In the genomic region with DNA sequence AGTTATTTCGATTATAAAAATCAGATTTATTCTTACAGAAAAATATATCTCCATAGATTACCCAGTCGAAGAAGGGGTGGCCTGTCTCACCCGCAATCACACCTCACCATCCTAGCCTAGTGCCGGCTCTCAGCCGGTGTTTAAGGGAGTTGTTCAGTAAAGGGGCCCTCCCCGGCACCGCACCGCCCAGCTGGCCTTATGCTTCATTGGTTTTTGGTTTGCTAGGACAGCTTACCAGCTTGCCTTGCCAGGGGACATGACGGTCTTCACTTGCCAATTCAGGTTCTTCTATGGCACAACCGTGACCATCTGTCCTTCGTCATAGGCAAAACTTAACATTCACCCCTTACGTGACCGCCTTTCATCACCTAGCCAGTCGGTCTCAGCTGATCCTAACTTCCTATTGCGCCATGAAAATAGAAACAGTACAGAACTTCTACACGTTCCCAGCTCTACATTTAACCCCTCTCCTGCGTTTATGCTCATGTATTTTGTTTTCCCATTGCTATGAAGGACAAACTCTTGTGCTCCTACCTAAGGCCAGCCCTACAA, we compare ENCODE assay signal across 29 cellular contexts. TPM values are rescaled to one million over a fixed set of nuclear protein-coding genes. Genes with fewer than 3 reads are reported as not detected.
"Had no signal": no experiment of that assay in that cellular context is flagged by ENCODE, and none has a peak within 500 bp of the region (broad histone marks: within the 10 kb centered on the region; RNA-seq: fewer than 3 reads in every experiment).

No MANE protein-coding gene starts in this region.

- H3K36me3 ChIP-seq: gastrocnemius medialis, ovary, stomach, thyroid gland, upper lobe of right lung had no signal

- H3K4me3 ChIP-seq: gastrocnemius medialis, ovary, smooth muscle cell, stomach, thyroid gland, upper lobe of right lung had no signal

- H3K9me3 Mint-ChIP-seq: activated B cell treated with CpG ODN at 0.5 μM for 24 hours; activated CD8-positive, alpha-beta T cell treated with anti-CD3 and anti-CD28 coated beads for 36 hours; activated naive CD4-positive, alpha-beta T cell treated with anti-CD3 and anti-CD28 coated beads, Interleukin-2, amount 50 U/mL, for 72 hours; activated T-cell treated with anti-CD3 and anti-CD28 coated beads, Interleukin-2, amount 50 U/mL, for 4 hours; activated T-helper 2 cell treated with anti-CD3 and anti-CD28 coated beads, Interferon-gamma antibody, Interleukin-2, Interleukin-4, amounts not matched to agents 10 μg/mL and 5 μg/mL and 100 μg/mL, durations not matched to agents 14 hours and 24 hours and 36 hours; nephron; stimulated activated naive B cell treated with anti-CD40 and anti-IgM and Interleukin-4, amounts not matched to agents 10 μg/mL and 1 μg/mL and 100 μg/mL, for 72 hours; T-helper 1 cell treated with Interleukin-12 subunit alpha and Interleukin-12 subunit beta and Interleukin-4 antibody, amounts not matched to agents 30 μg/mL and 1 μg/mL, for 36 hours had no signal

- H3K4me1 ChIP-seq: gastrocnemius medialis, thyroid gland, upper lobe of right lung had no signal

- DNase-seq: activated B cell treated with CpG ODN at 0.5 μM for 24 hours; activated CD4-positive, alpha-beta T cell treated with anti-CD3 and anti-CD28 coated beads, Interleukin-2, amount 50 U/mL, for 1 hour; activated CD8-positive, alpha-beta T cell treated with anti-CD3 and anti-CD28 coated beads for 36 hours; activated T-cell treated with anti-CD3 and anti-CD28 coated beads, Interleukin-2, amount 50 U/mL, for 4 hours; dermis blood vessel endothelial cell; effector CD8-positive, alpha-beta T cell; gastrocnemius medialis; glutamatergic neuron; islet precursor cell; mammary epithelial cell; ovary; stimulated activated CD4-positive, alpha-beta T cell treated with anti-CD3 and anti-CD28 coated beads, Interleukin-1b, Interleukin-23, amount 100 ng/mL, for 48 hours; stimulated activated naive B cell treated with anti-CD40 and anti-IgM and Interleukin-4, amounts not matched to agents 10 μg/mL and 1 μg/mL and 100 μg/mL, for 72 hours; stomach; T-helper 9 cell; thyroid gland; upper lobe of right lung had no signal

- H3K4me3 Mint-ChIP-seq: activated B cell treated with CpG ODN at 0.5 μM for 24 hours; activated CD8-positive, alpha-beta T cell treated with anti-CD3 and anti-CD28 coated beads for 36 hours; activated T-cell treated with anti-CD3 and anti-CD28 coated beads, Interleukin-2, amount 50 U/mL, for 4 hours; nephron; stimulated activated naive B cell treated with anti-CD40 and anti-IgM and Interleukin-4, amounts not matched to agents 10 μg/mL and 1 μg/mL and 100 μg/mL, for 72 hours; T-helper 1 cell treated with Interleukin-12 subunit alpha and Interleukin-12 subunit beta and Interleukin-4 antibody, amounts not matched to agents 30 μg/mL and 1 μg/mL, for 36 hours had no signal

- H3K27ac ChIP-seq: gastrocnemius medialis, ovary, stomach, thyroid gland, upper lobe of right lung had no signal

- H3K4me1 Mint-ChIP-seq: activated B cell treated with CpG ODN at 0.5 μM for 24 hours; stimulated activated naive B cell treated with anti-CD40 and anti-IgM and Interleukin-4, amounts not matched to agents 10 μg/mL and 1 μg/mL and 100 μg/mL, for 72 hours had no signal

- H3K36me3 Mint-ChIP-seq: activated naive CD4-positive, alpha-beta T cell treated with anti-CD3 and anti-CD28 coated beads, Interleukin-2, amount 50 U/mL, for 72 hours; stimulated activated naive B cell treated with anti-CD40 and anti-IgM and Interleukin-4, amounts not matched to agents 10 μg/mL and 1 μg/mL and 100 μg/mL, for 72 hours had no signal

- H3K9me3 ChIP-seq: gastrocnemius medialis, ovary, stomach, thyroid gland, upper lobe of right lung had no signal

- H3K27me3 ChIP-seq: gastrocnemius medialis, ovary, stomach, thyroid gland, upper lobe of right lung had no signal

- H3K4me2 ChIP-seq: smooth muscle cell had no signal

- FAIRE-seq: bronchial epithelial cell, colon had no signal

- H3K27me3 Mint-ChIP-seq: progenitor cell of endocrine pancreas had no signal

- H3K27ac Mint-ChIP-seq: activated B cell treated with CpG ODN at 0.5 μM for 24 hours; activated CD8-positive, alpha-beta T cell treated with anti-CD3 and anti-CD28 coated beads for 36 hours; activated naive CD4-positive, alpha-beta T cell treated with anti-CD3 and anti-CD28 coated beads, Interleukin-2, amount 50 U/mL, for 72 hours; activated T-helper 2 cell treated with anti-CD3 and anti-CD28 coated beads, Interferon-gamma antibody, Interleukin-2, Interleukin-4, amounts not matched to agents 10 μg/mL and 5 μg/mL and 100 μg/mL, durations not matched to agents 14 hours and 24 hours and 36 hours; nephron; progenitor cell of endocrine pancreas; stimulated activated naive B cell treated with anti-CD40 and anti-IgM and Interleukin-4, amounts not matched to agents 10 μg/mL and 1 μg/mL and 100 μg/mL, for 72 hours; T-helper 1 cell treated with Interleukin-12 subunit alpha and Interleukin-12 subunit beta and Interleukin-4 antibody, amounts not matched to agents 30 μg/mL and 1 μg/mL, for 36 hours had no signal

RNA-seq across cellular contexts. Expression of a gene that starts 44.7 kb away (rescaled TPM):
- total RNA-seq: activated B cell treated with CpG ODN at 0.5 μM for 24 hours; activated CD8-positive, alpha-beta T cell treated with anti-CD3 and anti-CD28 coated beads for 36 hours; activated naive CD4-positive, alpha-beta T cell treated with anti-CD3 and anti-CD28 coated beads, Interleukin-2, amount 50 U/mL, for 72 hours; activated T-cell treated with anti-CD3 and anti-CD28 coated beads, Interleukin-2, amount 50 U/mL, for 4 hours; activated T-helper 2 cell treated with anti-CD3 and anti-CD28 coated beads, Interferon-gamma antibody, Interleukin-2, Interleukin-4, amounts not matched to agents 10 μg/mL and 5 μg/mL and 100 μg/mL, durations not matched to agents 14 hours and 24 hours and 36 hours; bronchial epithelial cell; dermis blood vessel endothelial cell; epithelial cell of proximal tubule; gastrocnemius medialis; mucosa of gallbladder; progenitor cell of endocrine pancreas; renal cortical epithelial cell; smooth muscle cell had no signal
- polyA plus RNA-seq: liver, mammary epithelial cell, smooth muscle cell had no signal
